In the genomic region with DNA sequence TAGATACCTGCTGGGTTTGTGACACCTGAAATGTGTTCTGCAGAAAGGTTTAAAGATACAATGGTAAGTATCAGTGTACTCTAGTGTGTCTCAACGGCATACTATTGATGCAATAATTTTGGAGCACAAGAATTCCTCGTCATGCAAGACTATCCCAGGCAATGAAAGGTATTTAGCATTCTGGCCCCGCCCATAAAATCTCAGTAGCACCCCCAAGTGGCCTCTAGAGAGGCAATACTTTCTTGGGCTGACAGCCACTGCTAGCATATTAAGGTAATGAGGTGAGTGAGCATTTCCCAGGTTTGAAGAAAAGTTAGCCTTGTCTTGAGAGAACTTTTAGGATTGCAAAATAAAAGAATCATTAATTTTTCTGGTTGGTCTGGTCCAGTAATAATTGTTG, we compare ENCODE assay signal across 8 cellular contexts. TPM values are rescaled to one million over a fixed set of nuclear protein-coding genes. Genes with fewer than 3 reads are reported as not detected.
DNase-seq lines count a peak whose midpoint lies in the region; ATAC-seq and TF ChIP-seq lines count a peak whose summit lies in the region.

No MANE protein-coding gene starts in this region.

- H3K9me3 ChIP-seq in BLaER1 treated with 17β-estradiol and CSF1 and Interleukin-3, amounts not matched to agents 10 nM and 100 nM (replicated peaks in 1 of 11), result no peaks in the 10 kb centered on the region
- no peaks in the 10 kb centered on the region for H3K9me3 ChIP-seq in OCI-LY3 (ENCODE audit: insufficient read depth, low read length)
- H3K9me3 ChIP-seq in hepatocyte (ENCODE audit: low read depth), result no peaks in the 10 kb centered on the region
- no peaks in the 10 kb centered on the region for H3K9me3 ChIP-seq in transverse colon

- H3K27ac ChIP-seq in BLaER1 treated with 17β-estradiol and CSF1 and Interleukin-3, amounts not matched to agents 10 nM and 100 nM, result peak overlapping the region in 9 of 11 experiments; percentile 25 to 86 (median 67); a peak in 15 of 22 replicates
- H3K27ac ChIP-seq in OCI-LY3 (ENCODE audit: low read length) (no peak overlapping the region), hepatocyte (no peak overlapping the region), transverse colon (no peak overlapping the region)

- no peak for TF ChIP-seq EP300 in transverse colon (IDR thresholded peaks at IDR 0.05; ENCODE audit: low read depth)

- no peak for ATAC-seq in GM21576 (IDR thresholded peaks at IDR 0.05; ENCODE audit: unreplicated experiment)

- no peaks in the 10 kb centered on the region for H3K9me2 ChIP-seq in hepatocyte (replicated peaks; ENCODE audit: insufficient read depth)

- in situ Hi-C loops in GM13976 (cut with MboI; ENCODE audit: low sequenced_read_pairs, unreplicated experiment), result no loop called here
- in situ Hi-C loops in transverse colon (cut with MboI; ENCODE audit: low pct_ligation_motif_present in 1 of 4, low pct_unique_long_range_greater_than_20kb in 1 of 4, low sequenced_read_pairs in 3 of 4), result no loop called here

- H3K9ac ChIP-seq in BLaER1 treated with 17β-estradiol and CSF1 and Interleukin-3, amounts not matched to agents 10 nM and 100 nM, result peak overlapping the region in 6 of 11 experiments; percentile 16 to 66 (median 50); a peak in 8 of 22 replicates
- no peak overlapping the region for H3K9ac ChIP-seq in OCI-LY3 (ENCODE audit: low read length)

- intact Hi-C loops in transverse colon (cut with DNase I; ENCODE audit: low total_unique reads), result no loop called here

- no peaks in the 10 kb centered on the region for H3K27me3 ChIP-seq in BLaER1 treated with 17β-estradiol and CSF1 and Interleukin-3, amounts not matched to agents 10 nM and 100 nM
- H3K27me3 ChIP-seq in OCI-LY3 (ENCODE audit: low read depth, low read length), result no peaks in the 10 kb centered on the region
- no peaks in the 10 kb centered on the region for H3K27me3 ChIP-seq in hepatocyte
- H3K27me3 ChIP-seq in transverse colon, result no peaks in the 10 kb centered on the region

- 57% methylated on average over 3 of the region's 3 CpGs for WGBS in hepatocyte (ENCODE audit: low lambda C conversion rate, missing lambda C conversion rate)
- WGBS in transverse colon (ENCODE audit: low coverage in 1 of 2), 2 donors, result 42% methylated on average over 3 of the region's 3 CpGs; no CpG with 5 or more reads in 1 of the 2 donors

- H3K79me2 ChIP-seq in OCI-LY3 (ENCODE audit: low read length), result no peaks in the 10 kb centered on the region
- H3K79me2 ChIP-seq in hepatocyte, result no peaks in the 10 kb centered on the region

- no peak for TF ChIP-seq POLR2A in transverse colon (IDR thresholded peaks at IDR 0.05)

- H2AFZ ChIP-seq in OCI-LY3 (ENCODE audit: low read depth, low read length) (no peak overlapping the region), hepatocyte (no peak overlapping the region)

- DNase-seq in GM13976 (ENCODE audit: low spot score) (no peak), hepatocyte (ENCODE audit: low spot score) (peak; percentile 11), glomerular visceral epithelial cell (ENCODE audit: extremely low spot score) (no peak), NCI-H1092 (lab: John Stamatoyannopoulos, UW) (no peak), transverse colon (no peak)

- peak overlapping the region in 1 of 10 experiments; percentile 5; a peak in 1 of 20 replicates for H3K4me3 ChIP-seq in BLaER1 treated with 17β-estradiol and CSF1 and Interleukin-3, amounts not matched to agents 10 nM and 100 nM
- no peak overlapping the region for H3K4me3 ChIP-seq in OCI-LY3 (ENCODE audit: low read length)
- no peak overlapping the region for H3K4me3 ChIP-seq in hepatocyte
- H3K4me3 ChIP-seq in transverse colon, result no peak overlapping the region

- peaks cover 12 to 52% (median 19%) of the 10 kb centered on the region in 10 experiments for H3K4me1 ChIP-seq in BLaER1 treated with 17β-estradiol and CSF1 and Interleukin-3, amounts not matched to agents 10 nM and 100 nM
- H3K4me1 ChIP-seq in OCI-LY3 (ENCODE audit: low read length) (peaks cover 10% of the 10 kb centered on the region), hepatocyte (ENCODE audit: insufficient read depth) (no peaks in the 10 kb centered on the region), transverse colon (no peaks in the 10 kb centered on the region)

- H4K20me1 ChIP-seq in BLaER1 treated with 17β-estradiol and CSF1 and Interleukin-3, amounts not matched to agents 10 nM and 100 nM, result no peaks in the 10 kb centered on the region
- H4K20me1 ChIP-seq in OCI-LY3 (ENCODE audit: insufficient read depth, low read length) (no peaks in the 10 kb centered on the region), hepatocyte (ENCODE audit: insufficient read depth, poor library complexity, severe bottlenecking) (no peaks in the 10 kb centered on the region)

- H3K36me3 ChIP-seq in BLaER1 treated with 17β-estradiol and CSF1 and Interleukin-3, amounts not matched to agents 10 nM and 100 nM, result peaks cover 0 to 41% (median 11%) of the 10 kb centered on the region in 11 experiments; a peak in 13 of 22 replicates
- peaks cover 12% of the 10 kb centered on the region for H3K36me3 ChIP-seq in OCI-LY3 (replicated peaks; ENCODE audit: low read depth, low read length)
- no peaks in the 10 kb centered on the region for H3K36me3 ChIP-seq in hepatocyte (replicated peaks; ENCODE audit: insufficient read depth, low read depth)
- no peaks in the 10 kb centered on the region for H3K36me3 ChIP-seq in transverse colon

- TF ChIP-seq CTCF in GM13976 (IDR thresholded peaks at IDR 0.05; ENCODE audit: borderline replicate concordance, control extremely low read depth, extremely low read depth, insufficient read depth, missing control alignments) (peak; percentile 26), OCI-LY3 (IDR thresholded peaks at IDR 0.05; ENCODE audit: low read depth, low read length) (peak; percentile 45), hepatocyte (IDR thresholded peaks at IDR 0.05; ENCODE audit: poor library complexity) (peak; percentile 20), transverse colon (IDR thresholded peaks at IDR 0.05) (no peak)

- H3K4me2 ChIP-seq in BLaER1 treated with 17β-estradiol and CSF1 and Interleukin-3, amounts not matched to agents 10 nM and 100 nM, result peak overlapping the region; percentile 31 to 86 (median 53); a peak in 21 of 22 replicates
- H3K4me2 ChIP-seq in OCI-LY3 (ENCODE audit: low read length), result no peak overlapping the region
- H3K4me2 ChIP-seq in hepatocyte, result no peak overlapping the region

RNA-seq across cellular contexts. Expression of gene TAB3, which starts 24.0 kb away (rescaled TPM):
- 66.3 and 79.1 TPM in 2 replicates for total RNA-seq in hepatocyte
- polyA plus RNA-seq in hepatocyte, result 17.4 and 18.9 TPM in 2 replicates
- 10 to 100 TPM; 10.3 to 34.0 (median 30.6) TPM for total RNA-seq in transverse colon

Comparison
In these comparisons a context has a peak if more than half of its experiments do, and no peak if none do; other contexts are left out.
1. H3K27ac ChIP-seq: peak in BLaER1 treated with 17β-estradiol and CSF1 and Interleukin-3, amounts not matched to agents 10 nM and 100 nM (9 of 11); none in OCI-LY3 (single experiment), hepatocyte (single experiment) and transverse colon (0 of 4).
2. H3K4me2 ChIP-seq: peak in BLaER1 treated with 17β-estradiol and CSF1 and Interleukin-3, amounts not matched to agents 10 nM and 100 nM (11 of 11); none in OCI-LY3 (single experiment) and hepatocyte (single experiment).
3. CTCF ChIP-seq: peak in GM13976 (single experiment), OCI-LY3 (single experiment) and hepatocyte (single experiment); none in transverse colon (0 of 5).